Comparison of ENCODE assay signal across 1 cellular context in the genomic region with DNA sequence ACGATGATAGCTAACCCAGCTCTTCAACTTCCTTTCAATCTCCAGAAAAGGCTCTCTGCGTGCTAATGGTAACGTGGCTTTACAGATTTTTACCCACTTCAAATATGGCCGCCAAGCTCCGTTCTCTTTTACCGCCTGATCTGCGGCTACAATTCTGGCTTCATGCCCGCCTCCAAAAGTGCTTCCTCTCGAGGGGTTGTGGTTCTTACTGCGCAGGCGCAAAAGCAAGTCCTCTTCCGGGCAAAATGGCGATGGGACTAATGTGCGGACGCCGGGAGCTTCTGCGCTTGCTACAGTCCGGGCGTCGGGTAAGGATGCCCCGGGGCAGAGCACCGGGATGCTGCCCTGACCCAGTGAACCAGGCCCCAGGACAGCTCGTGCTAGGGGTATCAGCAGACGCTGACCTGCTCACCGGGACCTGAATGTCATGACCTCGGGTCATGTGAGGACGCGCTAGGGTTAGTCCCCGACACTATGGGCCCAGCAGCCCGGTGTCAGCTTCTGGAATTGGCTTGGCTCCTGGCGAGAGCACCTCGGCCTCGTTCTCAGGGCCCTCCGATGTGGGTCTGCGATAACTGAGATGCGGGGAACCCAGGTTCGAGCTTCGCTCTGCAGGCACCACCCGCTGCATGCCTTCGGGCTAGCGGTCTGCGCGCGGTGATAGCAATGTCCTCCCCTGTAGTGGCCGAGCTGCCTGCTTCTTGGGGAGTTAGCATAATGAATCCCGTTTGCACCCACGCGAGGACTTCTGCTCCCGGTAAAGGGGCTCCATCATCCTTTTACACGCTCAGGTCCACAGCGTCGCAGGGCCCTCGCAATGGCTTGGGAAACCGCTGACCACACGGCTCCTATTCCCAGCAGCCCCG.
TF ChIP-seq lines count a peak whose summit lies in the region.

A gene (plus strand): TSS at position 232 of the 866 bp plus-strand sequence. CDS start 14 bp downstream, at position 246.

TF ChIP-seq in WTC11, 78 proteins besides CTCF, POLR2A, EP300 and RAD21 (continued from another document):
- TF ChIP-seq TEAD1 (CRISPR knock-in tag; IDR thresholded peaks at IDR 0.05) (0 out of 2 replicates have a peak, but pooled peaks have one; percentile 36), TEAD4 (CRISPR knock-in tag; IDR thresholded peaks at IDR 0.05) (peak; percentile 22; the same call in 1 of the 2 replicates), ETV6 (CRISPR knock-in tag; IDR thresholded peaks at IDR 0.05) (peak; percentile 56; the same call in 1 of the 2 replicates), ELF4 (CRISPR knock-in tag; IDR thresholded peaks at IDR 0.05; ENCODE audit: low read depth) (no peak), ESRRA (CRISPR knock-in tag; IDR thresholded peaks at IDR 0.05; ENCODE audit: borderline replicate concordance) (peak; percentile 56; the same call in 1 of the 2 replicates), SP1 (CRISPR knock-in tag; conservative IDR thresholded peaks at IDR 0.05) (peak; percentile 66), JUN (CRISPR knock-in tag; IDR thresholded peaks at IDR 0.05) (no peak; the same call in 1 of the 2 replicates)
- TF ChIP-seq, protein P1, sequence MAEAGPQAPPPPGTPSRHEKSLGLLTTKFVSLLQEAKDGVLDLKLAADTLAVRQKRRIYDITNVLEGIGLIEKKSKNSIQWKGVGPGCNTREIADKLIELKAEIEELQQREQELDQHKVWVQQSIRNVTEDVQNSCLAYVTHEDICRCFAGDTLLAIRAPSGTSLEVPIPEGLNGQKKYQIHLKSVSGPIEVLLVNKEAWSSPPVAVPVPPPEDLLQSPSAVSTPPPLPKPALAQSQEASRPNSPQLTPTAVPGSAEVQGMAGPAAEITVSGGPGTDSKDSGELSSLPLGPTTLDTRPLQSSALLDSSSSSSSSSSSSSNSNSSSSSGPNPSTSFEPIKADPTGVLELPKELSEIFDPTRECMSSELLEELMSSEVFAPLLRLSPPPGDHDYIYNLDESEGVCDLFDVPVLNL (CRISPR knock-in tag; IDR thresholded peaks at IDR 0.05; ENCODE audit: borderline replicate concordance, low read depth), result peak; percentile 62; the same call in 1 of the 2 replicates
- TF ChIP-seq, protein P2, sequence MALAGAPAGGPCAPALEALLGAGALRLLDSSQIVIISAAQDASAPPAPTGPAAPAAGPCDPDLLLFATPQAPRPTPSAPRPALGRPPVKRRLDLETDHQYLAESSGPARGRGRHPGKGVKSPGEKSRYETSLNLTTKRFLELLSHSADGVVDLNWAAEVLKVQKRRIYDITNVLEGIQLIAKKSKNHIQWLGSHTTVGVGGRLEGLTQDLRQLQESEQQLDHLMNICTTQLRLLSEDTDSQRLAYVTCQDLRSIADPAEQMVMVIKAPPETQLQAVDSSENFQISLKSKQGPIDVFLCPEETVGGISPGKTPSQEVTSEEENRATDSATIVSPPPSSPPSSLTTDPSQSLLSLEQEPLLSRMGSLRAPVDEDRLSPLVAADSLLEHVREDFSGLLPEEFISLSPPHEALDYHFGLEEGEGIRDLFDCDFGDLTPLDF (CRISPR knock-in tag; IDR thresholded peaks at IDR 0.05), result 0 out of 2 replicates have a peak, but pooled peaks have one; percentile 7
- TF ChIP-seq, protein P3, sequence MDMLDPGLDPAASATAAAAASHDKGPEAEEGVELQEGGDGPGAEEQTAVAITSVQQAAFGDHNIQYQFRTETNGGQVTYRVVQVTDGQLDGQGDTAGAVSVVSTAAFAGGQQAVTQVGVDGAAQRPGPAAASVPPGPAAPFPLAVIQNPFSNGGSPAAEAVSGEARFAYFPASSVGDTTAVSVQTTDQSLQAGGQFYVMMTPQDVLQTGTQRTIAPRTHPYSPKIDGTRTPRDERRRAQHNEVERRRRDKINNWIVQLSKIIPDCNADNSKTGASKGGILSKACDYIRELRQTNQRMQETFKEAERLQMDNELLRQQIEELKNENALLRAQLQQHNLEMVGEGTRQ (CRISPR knock-in tag; IDR thresholded peaks at IDR 0.05), result peak; percentile 44
- TF ChIP-seq, protein P4, sequence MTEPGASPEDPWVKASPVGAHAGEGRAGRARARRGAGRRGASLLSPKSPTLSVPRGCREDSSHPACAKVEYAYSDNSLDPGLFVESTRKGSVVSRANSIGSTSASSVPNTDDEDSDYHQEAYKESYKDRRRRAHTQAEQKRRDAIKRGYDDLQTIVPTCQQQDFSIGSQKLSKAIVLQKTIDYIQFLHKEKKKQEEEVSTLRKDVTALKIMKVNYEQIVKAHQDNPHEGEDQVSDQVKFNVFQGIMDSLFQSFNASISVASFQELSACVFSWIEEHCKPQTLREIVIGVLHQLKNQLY (CRISPR knock-in tag; IDR thresholded peaks at IDR 0.05), result 0 out of 2 replicates have a peak, but pooled peaks have one; percentile 85
- TF ChIP-seq, protein P5, sequence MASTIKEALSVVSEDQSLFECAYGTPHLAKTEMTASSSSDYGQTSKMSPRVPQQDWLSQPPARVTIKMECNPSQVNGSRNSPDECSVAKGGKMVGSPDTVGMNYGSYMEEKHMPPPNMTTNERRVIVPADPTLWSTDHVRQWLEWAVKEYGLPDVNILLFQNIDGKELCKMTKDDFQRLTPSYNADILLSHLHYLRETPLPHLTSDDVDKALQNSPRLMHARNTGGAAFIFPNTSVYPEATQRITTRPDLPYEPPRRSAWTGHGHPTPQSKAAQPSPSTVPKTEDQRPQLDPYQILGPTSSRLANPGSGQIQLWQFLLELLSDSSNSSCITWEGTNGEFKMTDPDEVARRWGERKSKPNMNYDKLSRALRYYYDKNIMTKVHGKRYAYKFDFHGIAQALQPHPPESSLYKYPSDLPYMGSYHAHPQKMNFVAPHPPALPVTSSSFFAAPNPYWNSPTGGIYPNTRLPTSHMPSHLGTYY (CRISPR knock-in tag; IDR thresholded peaks at IDR 0.05), result no peak
- TF ChIP-seq, protein P6, sequence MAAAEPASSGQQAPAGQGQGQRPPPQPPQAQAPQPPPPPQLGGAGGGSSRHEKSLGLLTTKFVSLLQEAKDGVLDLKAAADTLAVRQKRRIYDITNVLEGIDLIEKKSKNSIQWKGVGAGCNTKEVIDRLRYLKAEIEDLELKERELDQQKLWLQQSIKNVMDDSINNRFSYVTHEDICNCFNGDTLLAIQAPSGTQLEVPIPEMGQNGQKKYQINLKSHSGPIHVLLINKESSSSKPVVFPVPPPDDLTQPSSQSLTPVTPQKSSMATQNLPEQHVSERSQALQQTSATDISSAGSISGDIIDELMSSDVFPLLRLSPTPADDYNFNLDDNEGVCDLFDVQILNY (CRISPR knock-in tag; IDR thresholded peaks at IDR 0.05), result 0 out of 2 replicates have a peak, but pooled peaks have one; percentile 39
- TF ChIP-seq, protein P7, sequence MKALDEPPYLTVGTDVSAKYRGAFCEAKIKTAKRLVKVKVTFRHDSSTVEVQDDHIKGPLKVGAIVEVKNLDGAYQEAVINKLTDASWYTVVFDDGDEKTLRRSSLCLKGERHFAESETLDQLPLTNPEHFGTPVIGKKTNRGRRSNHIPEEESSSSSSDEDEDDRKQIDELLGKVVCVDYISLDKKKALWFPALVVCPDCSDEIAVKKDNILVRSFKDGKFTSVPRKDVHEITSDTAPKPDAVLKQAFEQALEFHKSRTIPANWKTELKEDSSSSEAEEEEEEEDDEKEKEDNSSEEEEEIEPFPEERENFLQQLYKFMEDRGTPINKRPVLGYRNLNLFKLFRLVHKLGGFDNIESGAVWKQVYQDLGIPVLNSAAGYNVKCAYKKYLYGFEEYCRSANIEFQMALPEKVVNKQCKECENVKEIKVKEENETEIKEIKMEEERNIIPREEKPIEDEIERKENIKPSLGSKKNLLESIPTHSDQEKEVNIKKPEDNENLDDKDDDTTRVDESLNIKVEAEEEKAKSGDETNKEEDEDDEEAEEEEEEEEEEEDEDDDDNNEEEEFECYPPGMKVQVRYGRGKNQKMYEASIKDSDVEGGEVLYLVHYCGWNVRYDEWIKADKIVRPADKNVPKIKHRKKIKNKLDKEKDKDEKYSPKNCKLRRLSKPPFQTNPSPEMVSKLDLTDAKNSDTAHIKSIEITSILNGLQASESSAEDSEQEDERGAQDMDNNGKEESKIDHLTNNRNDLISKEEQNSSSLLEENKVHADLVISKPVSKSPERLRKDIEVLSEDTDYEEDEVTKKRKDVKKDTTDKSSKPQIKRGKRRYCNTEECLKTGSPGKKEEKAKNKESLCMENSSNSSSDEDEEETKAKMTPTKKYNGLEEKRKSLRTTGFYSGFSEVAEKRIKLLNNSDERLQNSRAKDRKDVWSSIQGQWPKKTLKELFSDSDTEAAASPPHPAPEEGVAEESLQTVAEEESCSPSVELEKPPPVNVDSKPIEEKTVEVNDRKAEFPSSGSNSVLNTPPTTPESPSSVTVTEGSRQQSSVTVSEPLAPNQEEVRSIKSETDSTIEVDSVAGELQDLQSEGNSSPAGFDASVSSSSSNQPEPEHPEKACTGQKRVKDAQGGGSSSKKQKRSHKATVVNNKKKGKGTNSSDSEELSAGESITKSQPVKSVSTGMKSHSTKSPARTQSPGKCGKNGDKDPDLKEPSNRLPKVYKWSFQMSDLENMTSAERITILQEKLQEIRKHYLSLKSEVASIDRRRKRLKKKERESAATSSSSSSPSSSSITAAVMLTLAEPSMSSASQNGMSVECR (CRISPR knock-in tag; IDR thresholded peaks at IDR 0.05; ENCODE audit: borderline replicate concordance), result peak; percentile 62; the same call in 1 of the 2 replicates
- TF ChIP-seq, protein P8, sequence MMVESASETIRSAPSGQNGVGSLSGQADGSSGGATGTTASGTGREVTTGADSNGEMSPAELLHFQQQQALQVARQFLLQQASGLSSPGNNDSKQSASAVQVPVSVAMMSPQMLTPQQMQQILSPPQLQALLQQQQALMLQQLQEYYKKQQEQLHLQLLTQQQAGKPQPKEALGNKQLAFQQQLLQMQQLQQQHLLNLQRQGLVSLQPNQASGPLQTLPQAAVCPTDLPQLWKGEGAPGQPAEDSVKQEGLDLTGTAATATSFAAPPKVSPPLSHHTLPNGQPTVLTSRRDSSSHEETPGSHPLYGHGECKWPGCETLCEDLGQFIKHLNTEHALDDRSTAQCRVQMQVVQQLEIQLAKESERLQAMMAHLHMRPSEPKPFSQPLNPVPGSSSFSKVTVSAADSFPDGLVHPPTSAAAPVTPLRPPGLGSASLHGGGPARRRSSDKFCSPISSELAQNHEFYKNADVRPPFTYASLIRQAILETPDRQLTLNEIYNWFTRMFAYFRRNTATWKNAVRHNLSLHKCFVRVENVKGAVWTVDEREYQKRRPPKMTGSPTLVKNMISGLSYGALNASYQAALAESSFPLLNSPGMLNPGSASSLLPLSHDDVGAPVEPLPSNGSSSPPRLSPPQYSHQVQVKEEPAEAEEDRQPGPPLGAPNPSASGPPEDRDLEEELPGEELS (CRISPR knock-in tag; IDR thresholded peaks at IDR 0.05), result no peak
